8 cellular contexts compared by ENCODE assay signal in genomic region chrX:79462458-79462857, GRCh38.
"Had no signal": no experiment of that assay in that cellular context is flagged by ENCODE, and none has a peak within 500 bp of the region (broad histone marks: within the 10 kb centered on the region; RNA-seq: fewer than 3 reads in every experiment).

No MANE protein-coding gene starts in this region.

- ATAC-seq: GM12878 had no signal

- H3K4me3 ChIP-seq: GM12878 had no signal

- DNase-seq: GDM1, GF-D8 had no signal

- FAIRE-seq: G401.6, GM12878, GM12891, GM12892, GM18507, GM19239 had no signal
